In the genomic region with DNA sequence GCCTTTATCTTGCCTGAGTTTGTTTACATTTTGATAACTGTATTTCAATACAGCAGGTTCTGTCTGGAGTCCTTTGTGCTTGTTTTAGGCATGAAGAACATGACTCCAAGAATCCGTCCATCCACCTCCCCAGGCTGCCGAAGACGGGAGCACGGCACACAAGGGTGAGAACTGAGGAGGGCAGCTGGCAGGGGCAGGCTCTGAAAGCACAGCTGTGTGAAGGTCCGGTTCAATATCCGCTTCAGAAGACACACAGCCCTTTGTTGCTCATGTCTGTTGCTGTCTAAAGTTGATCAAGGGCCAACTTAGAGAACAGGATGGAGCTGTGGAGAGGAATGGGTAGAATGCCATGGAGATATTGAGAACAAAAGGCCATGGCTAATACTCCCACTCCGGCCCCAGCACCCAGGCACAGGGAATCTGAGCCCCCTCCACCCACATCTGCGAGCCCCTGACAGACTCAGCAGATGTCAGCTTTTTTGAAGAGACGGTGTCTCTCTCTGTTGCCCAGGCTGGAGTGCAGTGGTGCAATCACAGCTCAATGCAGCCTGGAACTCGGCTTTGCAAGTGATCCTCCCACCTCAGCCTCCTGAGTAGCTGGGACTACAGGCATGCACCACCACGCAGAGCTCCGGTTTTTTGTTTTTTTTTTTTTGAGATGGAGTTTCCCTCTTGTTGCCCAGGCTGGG, we compare ENCODE assay signal across 1 cellular context.
TF ChIP-seq lines count a peak whose summit lies in the region.

No MANE protein-coding gene starts in this region.

TF ChIP-seq in endothelial cell of umbilical vein, 7 proteins besides CTCF, POLR2A, EP300 and RAD21:
- TF ChIP-seq EZH2 (IDR thresholded peaks at IDR 0.05; ENCODE audit: borderline replicate concordance, low read depth, low read length, severe bottlenecking) = no peak
- TF ChIP-seq GATA2 (IDR thresholded peaks at IDR 0.05; ENCODE audit: insufficient read depth, insufficient read length, low read depth, low read length) = peak; percentile 49
